1 cellular context compared by ENCODE assay signal in genomic region chr3:18481946-18482548, GRCh38.
TF ChIP-seq lines count a peak whose summit lies in the region.

No MANE protein-coding gene starts in this region.

TF ChIP-seq in K562, 482 proteins besides CTCF, POLR2A, EP300 and RAD21 (continued from another document):
- TF ChIP-seq MGA (IDR thresholded peaks at IDR 0.05): no peak
- TF ChIP-seq PREB (CRISPR knock-in tag; IDR thresholded peaks at IDR 0.05): no peak
- no peak for TF ChIP-seq ZBTB9 (CRISPR knock-in tag; IDR thresholded peaks at IDR 0.05)
- TF ChIP-seq CEBPB (tag; IDR thresholded peaks at IDR 0.05): peak; percentile 52; the same call in 1 of the 2 replicates
- no peak for TF ChIP-seq XRCC5 (IDR thresholded peaks at IDR 0.05; ENCODE audit: low read depth, low read length)
- no peak for TF ChIP-seq KHSRP (IDR thresholded peaks at IDR 0.05)
- no peak for TF ChIP-seq MAFG (tag; conservative IDR thresholded peaks at IDR 0.05)
- TF ChIP-seq TCF7 (IDR thresholded peaks at IDR 0.05; ENCODE audit: borderline replicate concordance): no peak
